35 cellular contexts compared by ENCODE assay signal in the genomic region with DNA sequence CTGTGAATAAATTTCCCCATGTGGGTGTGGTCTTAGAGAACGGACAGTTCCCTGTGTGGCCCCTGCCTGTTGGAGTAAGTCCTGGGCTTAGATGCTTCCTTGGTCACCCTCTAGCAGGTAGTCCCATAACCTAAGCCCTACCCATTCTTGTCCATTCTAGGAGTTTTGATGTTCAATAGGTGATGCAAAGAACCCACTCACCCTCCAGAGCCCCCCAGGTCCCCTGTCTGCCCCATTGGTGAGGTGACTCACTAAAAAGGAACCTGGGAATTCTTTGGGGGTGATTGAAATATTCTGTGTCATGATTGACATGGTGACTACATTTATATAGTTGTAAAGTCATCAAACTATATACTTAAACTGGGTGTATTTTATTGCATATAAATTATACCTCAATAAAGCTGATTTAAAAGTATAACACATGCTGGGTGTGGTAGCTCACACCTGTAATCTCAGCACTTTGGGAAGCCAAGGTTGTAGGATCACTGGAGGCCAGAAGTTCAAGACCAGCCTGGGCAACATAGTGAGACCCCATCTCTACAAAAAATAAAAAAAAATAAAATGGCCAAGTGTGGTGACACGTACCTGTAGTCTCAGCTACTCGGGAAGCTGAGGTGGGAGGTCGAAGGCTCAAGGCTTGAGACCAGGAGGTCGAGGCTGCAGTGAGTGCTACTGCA. TPM values are rescaled to one million over a fixed set of nuclear protein-coding genes. Genes with fewer than 3 reads are reported as not detected.
"Had no signal": no experiment of that assay in that cellular context is flagged by ENCODE, and none has a peak within 500 bp of the region (broad histone marks: within the 10 kb centered on the region; RNA-seq: fewer than 3 reads in every experiment).

No MANE protein-coding gene starts in this region.

- H3K4me1 Mint-ChIP-seq: activated CD4-positive, alpha-beta T cell treated with anti-CD3 and anti-CD28 coated beads for 36 hours; activated CD4-positive, alpha-beta T cell treated with anti-CD3 and anti-CD28 coated beads, Interleukin-2, amount 10 ng/mL, durations not matched to agents 7 days and 5 days; activated naive CD8-positive, alpha-beta T cell treated with anti-CD3 and anti-CD28 coated beads, Interleukin-2, amount 50 U/mL, for 24 hours; brain had no signal

- H3K36me3 Mint-ChIP-seq: brain, IgD-negative memory B cell, WTC11 had no signal

- DNase-seq: activated CD4-positive, alpha-beta T cell treated with anti-CD3 and anti-CD28 coated beads for 36 hours; activated CD4-positive, alpha-beta T cell treated with anti-CD3 and anti-CD28 coated beads, Interleukin-2, amount 10 ng/mL, durations not matched to agents 7 days and 5 days; activated CD4-positive, alpha-beta T cell treated with anti-CD3 and anti-CD28 coated beads, Interleukin-2, amount 50 U/mL, for 48 hours; activated CD8-positive, alpha-beta T cell treated with anti-CD3 and anti-CD28 coated beads, Interleukin-2, amount 10 ng/mL, durations not matched to agents 7 days and 5 days; activated gamma-delta T cell treated with Interleukin-2 at 50 U/mL for 16 hours; activated naive CD4-positive, alpha-beta T cell treated with anti-CD3 and anti-CD28 coated beads for 36 hours; activated naive CD8-positive, alpha-beta T cell treated with anti-CD3 and anti-CD28 coated beads, Interleukin-2, amount 50 U/mL, for 24 hours; activated T-cell treated with anti-CD3 and anti-CD28 coated beads, Interleukin-2, amount 50 U/mL, for 24 hours; anterior cingulate cortex; Kasumi-1; KG1; MG63; NCI-H1048; NCI-H1105 treated with DMSO at 0.1 percent for 48 hours; NCI-H1436; NCI-H1694; NCI-H1930; NCI-H345; NCI-H524 treated with DMSO at 0.1 percent for 48 hours; PC-3; RPMI8226; SHP77 treated with DMSO at 0.1 percent for 48 hours; SK-N-SH had no signal

- FAIRE-seq: TTC549 had no signal

- H3K27me3 ChIP-seq: Peyer's patch had no signal

- H3K27ac Mint-ChIP-seq: activated CD4-positive, alpha-beta T cell treated with anti-CD3 and anti-CD28 coated beads for 36 hours; activated CD4-positive, alpha-beta T cell treated with anti-CD3 and anti-CD28 coated beads, Interleukin-2, amount 10 ng/mL, durations not matched to agents 7 days and 5 days; activated CD8-positive, alpha-beta T cell treated with anti-CD3 and anti-CD28 coated beads, Interleukin-2, amount 10 ng/mL, durations not matched to agents 7 days and 5 days; activated naive CD4-positive, alpha-beta T cell treated with anti-CD3 and anti-CD28 coated beads for 36 hours; activated naive CD4-positive, alpha-beta T cell treated with anti-CD3 and anti-CD28 coated beads, Interleukin-2, amount 50 U/mL, for 72 hours; activated naive CD8-positive, alpha-beta T cell treated with anti-CD3 and anti-CD28 coated beads, Interleukin-2, amount 50 U/mL, for 24 hours; activated T-cell treated with anti-CD3 and anti-CD28 coated beads, Interleukin-2, amount 50 U/mL, for 24 hours; activated T-helper 2 cell treated with anti-CD3 and anti-CD28 coated beads, Interferon-gamma antibody, Interleukin-2, Interleukin-4, amounts not matched to agents 10 μg/mL and 5 μg/mL and 100 μg/mL, durations not matched to agents 14 hours and 24 hours and 36 hours; brain; IgD-negative memory B cell; T-helper 1 cell treated with Interleukin-12 subunit alpha and Interleukin-12 subunit beta and Interleukin-4 antibody, amounts not matched to agents 30 μg/mL and 1 μg/mL, for 36 hours; T-helper 2 cell treated with Interferon-gamma antibody and Interleukin-4, amounts not matched to agents 5 μg/mL and 100 μg/mL, for 36 hours; WTC11 had no signal

- H3K36me3 ChIP-seq: MG63, Peyer's patch, SJSA1 had no signal

- H3K4me1 ChIP-seq: Peyer's patch, SJSA1 had no signal

- ATAC-seq: activated CD4-positive, alpha-beta T cell treated with anti-CD3 and anti-CD28 coated beads for 36 hours; activated CD4-positive, CD25-positive, alpha-beta regulatory T cell treated with anti-CD3 and anti-CD28 coated beads, Interleukin-2, amount 50 U/mL, for 24 hours; activated CD8-positive, alpha-beta T cell treated with anti-CD3 and anti-CD28 coated beads, Interleukin-2, amount 10 ng/mL, durations not matched to agents 7 days and 5 days; activated naive CD4-positive, alpha-beta T cell treated with anti-CD3 and anti-CD28 coated beads, Interleukin-2, amount 50 U/mL, for 72 hours; activated naive CD8-positive, alpha-beta T cell treated with anti-CD3 and anti-CD28 coated beads, Interleukin-2, amount 50 U/mL, for 24 hours; PC-3; WTC11 had no signal

- H3K9me3 ChIP-seq: MG63, Peyer's patch, SJSA1, SK-N-SH had no signal

- H3K9me3 Mint-ChIP-seq: activated CD4-positive, alpha-beta T cell treated with anti-CD3 and anti-CD28 coated beads, Interleukin-2, amount 10 ng/mL, durations not matched to agents 7 days and 5 days; activated naive CD4-positive, alpha-beta T cell treated with anti-CD3 and anti-CD28 coated beads for 36 hours; activated T-helper 2 cell treated with anti-CD3 and anti-CD28 coated beads, Interferon-gamma antibody, Interleukin-2, Interleukin-4, amounts not matched to agents 10 μg/mL and 5 μg/mL and 100 μg/mL, durations not matched to agents 14 hours and 24 hours and 36 hours; T-helper 1 cell treated with Interleukin-12 subunit alpha and Interleukin-12 subunit beta and Interleukin-4 antibody, amounts not matched to agents 30 μg/mL and 1 μg/mL, for 36 hours; T-helper 2 cell treated with Interferon-gamma antibody and Interleukin-4, amounts not matched to agents 5 μg/mL and 100 μg/mL, for 36 hours had no signal

- H3K4me3 ChIP-seq: MG63, Peyer's patch, SJSA1 had no signal

- H3K4me3 Mint-ChIP-seq: activated CD4-positive, alpha-beta T cell treated with anti-CD3 and anti-CD28 coated beads for 36 hours; activated CD4-positive, alpha-beta T cell treated with anti-CD3 and anti-CD28 coated beads, Interleukin-2, amount 10 ng/mL, durations not matched to agents 7 days and 5 days; activated CD8-positive, alpha-beta T cell treated with anti-CD3 and anti-CD28 coated beads, Interleukin-2, amount 10 ng/mL, durations not matched to agents 7 days and 5 days; activated naive CD4-positive, alpha-beta T cell treated with anti-CD3 and anti-CD28 coated beads for 36 hours; activated naive CD8-positive, alpha-beta T cell treated with anti-CD3 and anti-CD28 coated beads, Interleukin-2, amount 50 U/mL, for 24 hours; activated T-cell treated with anti-CD3 and anti-CD28 coated beads, Interleukin-2, amount 50 U/mL, for 24 hours; brain; IgD-negative memory B cell; T-helper 1 cell treated with Interleukin-12 subunit alpha and Interleukin-12 subunit beta and Interleukin-4 antibody, amounts not matched to agents 30 μg/mL and 1 μg/mL, for 36 hours; T-helper 2 cell treated with Interferon-gamma antibody and Interleukin-4, amounts not matched to agents 5 μg/mL and 100 μg/mL, for 36 hours; WTC11 had no signal

- H3K27ac ChIP-seq: Peyer's patch, SJSA1 had no signal

RNA-seq across cellular contexts. Expression of gene GFI1B, which starts 31.6 kb away (rescaled TPM):
- total RNA-seq: activated CD4-positive, alpha-beta T cell treated with anti-CD3 and anti-CD28 coated beads, Interleukin-2, amount 10 ng/mL, durations not matched to agents 7 days and 5 days; activated CD8-positive, alpha-beta T cell treated with anti-CD3 and anti-CD28 coated beads, Interleukin-2, amount 10 ng/mL, durations not matched to agents 7 days and 5 days; activated naive CD4-positive, alpha-beta T cell treated with anti-CD3 and anti-CD28 coated beads for 36 hours; activated T-helper 2 cell treated with anti-CD3 and anti-CD28 coated beads, Interferon-gamma antibody, Interleukin-2, Interleukin-4, amounts not matched to agents 10 μg/mL and 5 μg/mL and 100 μg/mL, durations not matched to agents 14 hours and 24 hours and 36 hours; NCI-H460; PC-3 had no signal
